In the genomic region with DNA sequence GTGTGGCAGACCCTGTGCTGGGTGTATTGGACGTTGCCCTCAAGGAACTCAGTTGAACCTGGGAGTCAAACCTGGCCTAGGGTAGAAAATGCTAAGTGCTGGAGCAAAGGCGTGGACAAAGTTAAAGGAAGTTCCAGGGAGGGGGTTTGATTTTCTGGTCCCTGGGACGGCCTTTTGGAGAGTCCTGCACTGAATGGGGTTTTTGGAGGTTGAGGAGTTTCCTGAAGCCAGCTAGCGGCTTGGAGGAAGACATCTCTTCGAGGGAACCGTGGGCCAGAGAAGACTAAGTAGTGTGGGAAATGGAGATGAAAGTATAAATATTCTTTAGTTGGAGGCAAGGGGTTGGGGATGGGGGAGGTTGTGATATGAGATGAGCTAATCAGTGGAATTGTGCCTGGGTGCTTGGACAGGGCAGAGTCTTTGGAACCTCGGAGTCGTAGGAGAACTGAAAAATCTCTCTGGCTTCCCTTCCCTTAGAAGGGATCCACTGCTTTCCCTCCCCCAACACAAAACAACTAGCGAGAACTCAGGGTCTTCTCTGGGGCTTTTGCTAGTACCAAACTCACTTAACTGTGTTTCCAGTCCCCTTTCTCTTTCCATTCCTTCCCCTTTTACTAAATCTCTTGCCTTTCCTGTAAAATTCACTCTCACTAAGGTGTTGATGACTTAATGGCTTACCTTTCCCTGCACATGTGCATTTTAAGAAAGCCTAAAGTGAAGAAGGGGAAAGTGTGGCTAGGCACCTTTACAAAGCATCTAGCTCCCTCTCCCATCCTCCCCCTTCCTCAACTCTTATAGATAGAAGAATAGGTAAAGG, we compare ENCODE assay signal across 8 cellular contexts. TPM values are rescaled to one million over a fixed set of nuclear protein-coding genes. Genes with fewer than 3 reads are reported as not detected.
DNase-seq lines count a peak whose midpoint lies in the region; ATAC-seq and TF ChIP-seq lines count a peak whose summit lies in the region.

No MANE protein-coding gene starts in this region.

- H3K79me2 ChIP-seq in ACC112 (ENCODE audit: control insufficient read depth, insufficient read depth, low read length, unreplicated experiment), result peaks cover 63% of the 10 kb centered on the region

- peak overlapping the region; percentile 95 for H3K27ac ChIP-seq in ACC112 (ENCODE audit: low read depth, low read length)
- H3K27ac ChIP-seq in caudate nucleus (ENCODE audit: low read depth, low read length), result peak overlapping the region; percentile 73

- H3K36me3 ChIP-seq in ACC112 (ENCODE audit: insufficient read depth, low read length), result no peaks in the 10 kb centered on the region
- H3K36me3 ChIP-seq in mucosa of descending colon (ENCODE audit: low read depth), result no peaks in the 10 kb centered on the region

- ATAC-seq in HG03520 (IDR thresholded peaks at IDR 0.05; ENCODE audit: unreplicated experiment) (peak; percentile 5), mucosa of descending colon (peak; percentile 27), GM19351 (IDR thresholded peaks at IDR 0.05; ENCODE audit: unreplicated experiment) (no peak), HG02840 (IDR thresholded peaks at IDR 0.05; ENCODE audit: low FRiP score, unreplicated experiment) (no peak), HG03342 (IDR thresholded peaks at IDR 0.05; ENCODE audit: unreplicated experiment) (no peak)

- H3K4me3 ChIP-seq in ACC112 (ENCODE audit: low read depth, low read length) (peak overlapping the region; percentile 94), mucosa of descending colon (peak overlapping the region; percentile 74)

- no peaks in the 10 kb centered on the region for H3K27me3 ChIP-seq in ACC112 (ENCODE audit: insufficient read depth, low read length)

- intact Hi-C loops in mucosa of descending colon (cut with DNase I, micrococcal nuclease), result loop anchor here (10.0 kb wide), 2 partner anchors 60 to 410 kb away; a partner anchor contains a TSS

- DNase-seq in caudate nucleus (lab: John Stamatoyannopoulos, UW), result no peak
- DNase-seq in mucosa of descending colon, result no peak
- no peak for DNase-seq in NCI-H2196 treated with DMSO at 0.1 percent for 48 hours (lab: John Stamatoyannopoulos, UW; ENCODE audit: unreplicated experiment)

- H2AFZ ChIP-seq in ACC112 (ENCODE audit: low read length, unreplicated experiment), result no peak overlapping the region

- H3K9me3 ChIP-seq in mucosa of descending colon, result no peaks in the 10 kb centered on the region

- TF ChIP-seq CTCF in mucosa of descending colon (IDR thresholded peaks at IDR 0.05), result no peak

- H3K4me1 ChIP-seq in ACC112 (ENCODE audit: control insufficient read depth, insufficient read depth, low read length, unreplicated experiment) (peaks cover 22% of the 10 kb centered on the region), mucosa of descending colon (ENCODE audit: low read depth) (peaks cover 46% of the 10 kb centered on the region)

RNA-seq across cellular contexts. Expression of a gene that starts 1.0 kb away (rescaled TPM):
- total RNA-seq in mucosa of descending colon, result 100 to 1,000 TPM; 262 to 816 (median 325) TPM

Comparison
In these comparisons a context has a peak if more than half of its experiments do, and no peak if none do; other contexts are left out.
1. ATAC-seq: peak in HG03520 (single experiment) and mucosa of descending colon (single experiment); none in GM19351 (single experiment), HG02840 (single experiment) and HG03342 (single experiment).